In the genomic region with DNA sequence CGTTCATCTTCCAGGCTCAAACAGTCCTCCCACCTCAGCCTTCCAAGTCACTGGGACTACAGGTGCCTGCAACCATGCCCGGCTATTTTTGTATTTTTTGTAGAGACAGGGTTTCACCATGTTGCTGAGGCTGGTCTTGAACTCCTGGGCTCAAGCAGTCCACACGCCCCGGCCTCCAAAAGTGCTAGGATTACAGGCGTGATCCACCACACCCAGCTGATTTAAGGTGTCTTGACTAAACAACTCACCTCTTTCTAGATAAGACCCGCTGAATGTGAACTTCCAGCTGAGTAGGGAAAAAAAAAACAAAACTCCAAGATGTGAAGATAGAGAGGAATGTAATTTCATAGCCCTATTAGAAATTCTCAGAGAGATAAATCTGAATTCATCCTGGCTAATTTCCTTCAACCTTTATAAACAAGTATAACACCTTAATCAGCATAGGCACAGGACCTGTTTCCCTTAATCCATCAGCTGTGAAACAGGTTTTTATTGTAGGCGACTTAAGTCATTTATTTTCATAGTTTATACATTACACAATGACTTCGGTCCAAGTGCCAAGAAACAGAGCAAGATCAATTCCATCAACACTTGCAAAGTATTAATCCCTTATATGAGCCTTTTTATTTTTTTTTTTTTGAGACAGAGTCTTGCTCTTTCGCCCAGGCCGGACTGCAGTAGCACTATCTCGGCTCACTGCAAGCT, we compare ENCODE assay signal across 14 cellular contexts. TPM values are rescaled to one million over a fixed set of nuclear protein-coding genes. Genes with fewer than 3 reads are reported as not detected.
DNase-seq lines count a peak whose midpoint lies in the region; TF ChIP-seq lines count a peak whose summit lies in the region.
"Had no signal": no experiment of that assay in that cellular context is flagged by ENCODE, and none has a peak within 500 bp of the region (broad histone marks: within the 10 kb centered on the region; RNA-seq: fewer than 3 reads in every experiment).

No MANE protein-coding gene starts in this region.

- WGBS in thyroid gland, 2 donors, result 68 to 72% methylated on average over 11 of the region's 11 CpGs
- no CpG with 5 or more reads among the region's 11 CpGs for WGBS in mesendoderm (ENCODE audit: extremely low coverage, insufficient coverage, low lambda C conversion rate)

- CTCF ChIA-PET in HEK293 (lab: Yijun Ruan, JAX), result interaction anchor here (0.6 to 1.3 kb wide), 3 partner anchors 26 to 301 kb away, joined by 3 to 6 read pairs (median 3); no protein-coding TSS in a partner anchor

- H3K4me1 ChIP-seq in HEK293 (ENCODE audit: control insufficient read depth, insufficient read depth, low read length) (no peaks in the 10 kb centered on the region), thyroid gland (peaks cover 3 to 4% of the 10 kb centered on the region in 2 donors), mesendoderm (ENCODE audit: control insufficient read depth, low read depth, low read length) (no peaks in the 10 kb centered on the region)
- H3K4me1 ChIP-seq: HAP-1 had no signal

- H3K36me3 ChIP-seq in HEK293 (ENCODE audit: control insufficient read depth in 2 of 2, insufficient read depth in 1 of 2, low read length in 2 of 2) (no peaks in the 10 kb centered on the region), thyroid gland (no peaks in the 10 kb centered on the region), mesendoderm (ENCODE audit: control insufficient read depth, insufficient read depth, low read length) (no peaks in the 10 kb centered on the region)
- H3K36me3 ChIP-seq: HAP-1 had no signal

- no peak overlapping the region for H2BK5ac ChIP-seq in mesendoderm (ENCODE audit: low read length)

- no peak overlapping the region for H3K23ac ChIP-seq in mesendoderm (ENCODE audit: low read length)

- H2BK15ac ChIP-seq in mesendoderm (replicated peaks; ENCODE audit: low read depth), result no peak overlapping the region

- H3K79me2 ChIP-seq in mesendoderm (ENCODE audit: control insufficient read depth, insufficient read depth, low read length), result no peaks in the 10 kb centered on the region

- H3K27ac ChIP-seq in HEK293 (ENCODE audit: extremely low read depth, low read depth, low read length) (no peak overlapping the region), thyroid gland (peak overlapping the region in 2 of 3 donors; percentile 45 to 61), mesendoderm (ENCODE audit: low read depth, low read length) (no peak overlapping the region)

- H3K79me1 ChIP-seq in mesendoderm (ENCODE audit: low read length), result no peaks in the 10 kb centered on the region

- H3K56ac ChIP-seq in mesendoderm (ENCODE audit: low read length), result no peak overlapping the region

- H4K5ac ChIP-seq in mesendoderm (ENCODE audit: low read length), result no peak overlapping the region

- no peak overlapping the region for H3K4me2 ChIP-seq in mesendoderm (ENCODE audit: low read length)

- no peak for TF ChIP-seq POLR2A in thyroid gland (IDR thresholded peaks at IDR 0.05)

- no peak overlapping the region for H3K9ac ChIP-seq in mesendoderm (ENCODE audit: low read length)

- H3K18ac ChIP-seq in mesendoderm (ENCODE audit: low read length), result no peak overlapping the region

- no peaks in the 10 kb centered on the region for H3K9me3 ChIP-seq in HEK293 (ENCODE audit: control insufficient read depth, insufficient read depth, low read depth, low read length)
- H3K9me3 ChIP-seq in thyroid gland, result no peaks in the 10 kb centered on the region
- H3K9me3 ChIP-seq: HAP-1 had no signal

- H3K4me3 ChIP-seq in HEK293 (ENCODE audit: low read depth, low read length) (no peak overlapping the region), epithelial cell of esophagus (ENCODE audit: low read length) (no peak overlapping the region), thyroid gland (replicated peaks in 1 of 3) (no peak overlapping the region), mesendoderm (ENCODE audit: low read length) (no peak overlapping the region)
- H3K4me3 ChIP-seq: HAP-1 had no signal

- DNase-seq in epithelial cell of esophagus (ENCODE audit: low read depth), result peak; percentile 79
- DNase-seq in mucosa of gallbladder (ENCODE audit: low spot score), result peak; percentile 11
- no peak for DNase-seq in thyroid gland
- DNase-seq in A172 (ENCODE audit: low spot score), result no peak
- DNase-seq in COLO829 (ENCODE audit: low spot score), result no peak
- no peak for DNase-seq in mesendoderm
- DNase-seq: Karpas-422, NCI-H2029, NCI-H2171 treated with DMSO at 0.1 percent for 48 hours, NCI-H510A, SHP77 had no signal

- TF ChIP-seq CTCF in HEK293 (tag by site-specific recombination; IDR thresholded peaks at IDR 0.05) (no peak), epithelial cell of esophagus (IDR thresholded peaks at IDR 0.05; ENCODE audit: insufficient read depth, low read depth, low read length, missing control alignments) (no peak), thyroid gland (IDR thresholded peaks at IDR 0.05) (no peak)

- H2BK120ac ChIP-seq in mesendoderm (ENCODE audit: low read depth, low read length), result no peak overlapping the region

- intact Hi-C loops in thyroid gland (cut with DNase I), result no loop called here

- no peaks in the 10 kb centered on the region for H3K27me3 ChIP-seq in thyroid gland
- H3K27me3 ChIP-seq in mesendoderm (ENCODE audit: insufficient read depth, low read length, poor library complexity), result no peaks in the 10 kb centered on the region

- no peak overlapping the region for H2AK5ac ChIP-seq in mesendoderm (ENCODE audit: low read length)

- H3K4ac ChIP-seq in mesendoderm (ENCODE audit: low read depth, low read length), result no peak overlapping the region

- POLR2A ChIA-PET in HEK293 (lab: Yijun Ruan, JAX), result no interaction called here

- H4K8ac ChIP-seq in mesendoderm (ENCODE audit: low read depth, low read length), result no peak overlapping the region

TF ChIP-seq in HEK293, 187 proteins besides CTCF, POLR2A, EP300 and RAD21:
- no peak for TF ChIP-seq ZNF561 (tag by site-specific recombination; IDR thresholded peaks at IDR 0.05; ENCODE audit: borderline replicate concordance)
- peak; percentile 84 for TF ChIP-seq KLF1 (tag by site-specific recombination; IDR thresholded peaks at IDR 0.05)

RNA-seq across cellular contexts. Expression of gene HCAR2, which starts 51.5 kb away (rescaled TPM):
- total RNA-seq in mucosa of gallbladder, result not detected
- total RNA-seq in thyroid gland, result not detected
- total RNA-seq in A172 (2014; rRNA removed; shearing (Covaris generic)), result not detected in 2 replicates
- not detected for polyA plus RNA-seq in mesendoderm (2013, experiment 1 of 2)
- not detected for polyA plus RNA-seq in mesendoderm (2013, experiment 2 of 2)
- polyA plus RNA-seq: BJ had no signal

Comparison
In these comparisons a context has a peak if more than half of its experiments do, and no peak if none do; other contexts are left out.
1. H3K27ac ChIP-seq: peak in thyroid gland (2 of 3); none in HEK293 (single experiment) and mesendoderm (single experiment).
2. DNase-seq: peak in epithelial cell of esophagus (single experiment) and mucosa of gallbladder (single experiment); none in thyroid gland (0 of 2), A172 (single experiment), COLO829 (single experiment) and mesendoderm (single experiment).